In the genomic region with DNA sequence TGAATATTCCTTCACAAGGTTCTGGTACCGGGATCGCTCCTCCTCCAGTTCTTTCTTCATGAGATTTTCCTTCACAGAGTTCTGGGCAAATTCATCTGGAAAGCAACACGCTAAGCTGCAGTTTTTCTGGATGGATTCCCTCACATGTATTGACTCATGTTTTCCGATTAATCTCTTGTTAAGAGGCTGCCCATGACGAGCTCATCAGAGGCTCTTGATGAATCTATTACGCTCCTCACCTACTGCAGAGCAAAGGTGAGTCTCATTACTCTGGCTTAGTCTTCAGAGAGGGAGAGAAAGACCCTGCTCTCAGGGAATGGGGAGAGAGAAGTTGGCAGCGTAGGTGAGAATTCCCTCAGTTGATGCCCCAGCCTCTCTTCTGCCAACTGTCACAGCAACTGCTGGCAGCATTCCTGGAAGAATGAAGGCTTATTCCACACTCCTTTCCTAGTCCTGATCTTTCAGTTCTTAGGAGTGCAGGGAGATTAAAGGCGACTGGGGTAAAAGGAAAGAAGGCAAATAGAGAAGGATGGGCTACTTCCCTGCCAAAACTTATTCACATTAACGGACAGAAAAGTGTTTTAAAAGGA, we compare ENCODE assay signal across 20 cellular contexts.
"Had no signal": no experiment of that assay in that cellular context is flagged by ENCODE, and none has a peak within 500 bp of the region (broad histone marks: within the 10 kb centered on the region; RNA-seq: fewer than 3 reads in every experiment).

No MANE protein-coding gene starts in this region.

- ATAC-seq: activated CD4-positive, alpha-beta T cell treated with anti-CD3 and anti-CD28 coated beads for 36 hours; gastrocnemius medialis; left lobe of liver had no signal

- DNase-seq: activated CD4-positive, alpha-beta memory T cell treated with anti-CD3 and anti-CD28 coated beads for 36 hours; activated CD4-positive, alpha-beta T cell treated with anti-CD3 and anti-CD28 coated beads for 36 hours; activated gamma-delta T cell treated with Interleukin-2 at 50 U/mL for 16 hours; activated naive CD8-positive, alpha-beta T cell treated with anti-CD3 and anti-CD28 coated beads, Interleukin-2, amount 10 ng/mL, durations not matched to agents 7 days and 5 days; activated T-cell treated with anti-CD3 and anti-CD28 coated beads, Interleukin-2, amount 50 U/mL, for 24 hours; esophagus squamous epithelium; gastrocnemius medialis; islet precursor cell; mesendoderm; nucleus accumbens; small intestine; stimulated activated CD4-positive, alpha-beta T cell treated with anti-CD3 and anti-CD28 coated beads, Interleukin-4, amount 100 ng/mL, for 4 hours; stimulated activated CD8-positive, alpha-beta memory T cell treated with anti-CD3 and anti-CD28 coated beads, Interleukin-4, amount 100 ng/mL, for 48 hours; stimulated activated naive CD4-positive, alpha-beta T cell treated with Interleukin-2 at 50 U/mL for 16 hours; T-helper 2 cell; trophoblast cell had no signal

- H3K4me3 ChIP-seq: cardiac muscle cell, coronary artery, esophagus squamous epithelium, gastrocnemius medialis, right atrium auricular region had no signal
